Comparison of ENCODE assay signal across 11 cellular contexts in genomic region chr3:50267280-50267913, GRCh38. TPM values are rescaled to one million over a fixed set of nuclear protein-coding genes. Genes with fewer than 3 reads are reported as not detected.
DNase-seq lines count a peak whose midpoint lies in the region; ATAC-seq and TF ChIP-seq lines count a peak whose summit lies in the region.
"Had no signal": no experiment of that assay in that cellular context is flagged by ENCODE, and none has a peak within 500 bp of the region (broad histone marks: within the 10 kb centered on the region; RNA-seq: fewer than 3 reads in every experiment).

No MANE protein-coding gene starts in this region.

- no peaks in the 10 kb centered on the region for H3K9me3 ChIP-seq in liver (ENCODE audit: control insufficient read depth in 4 of 4, low read length in 3 of 4)
- no peaks in the 10 kb centered on the region for H3K9me3 ChIP-seq in stomach smooth muscle (ENCODE audit: control insufficient read depth in 2 of 2, low read length in 2 of 2)

- H3K4me1 ChIP-seq in liver (ENCODE audit: control insufficient read depth in 4 of 4, insufficient read depth in 4 of 4, low read length in 3 of 4) (peaks cover 0 to 34% (median 9%) of the 10 kb centered on the region in 4 donors), stomach smooth muscle (ENCODE audit: control insufficient read depth, insufficient read depth, low read length) (peaks cover 74% of the 10 kb centered on the region)

- TF ChIP-seq RAD21 in liver (IDR thresholded peaks at IDR 0.05): no peak

- peak overlapping the region; percentile 70 for H3K4me3 Mint-ChIP-seq in chondrocyte (ENCODE audit: unreplicated experiment)

- H3K4me1 Mint-ChIP-seq in chondrocyte (ENCODE audit: low read depth): peaks cover 73% of the 10 kb centered on the region

- H3K36me3 Mint-ChIP-seq in chondrocyte (ENCODE audit: low read depth): no peaks in the 10 kb centered on the region

- WGBS in liver: 12% methylated on average over 22 of the region's 22 CpGs

- H3K36me3 ChIP-seq in liver (ENCODE audit: control insufficient read depth in 4 of 4, insufficient read depth in 3 of 4, low read depth in 1 of 4, low read length in 3 of 4): no peaks in the 10 kb centered on the region
- H3K36me3 ChIP-seq in stomach smooth muscle (ENCODE audit: control insufficient read depth in 2 of 2, insufficient read depth in 2 of 2, low read length in 2 of 2): no peaks in the 10 kb centered on the region

- no peak for ATAC-seq in HG02571 (IDR thresholded peaks at IDR 0.05; ENCODE audit: unreplicated experiment)
- ATAC-seq in GM21367 (IDR thresholded peaks at IDR 0.05; ENCODE audit: unreplicated experiment): no peak

- H3K27ac ChIP-seq in liver (ENCODE audit: low read depth in 1 of 2, low read length in 2 of 2) (peak overlapping the region; percentile 15 to 48), stomach smooth muscle (ENCODE audit: low read length) (peak overlapping the region; percentile 96)
- H3K27ac ChIP-seq: HL-60 had no signal

- TF ChIP-seq CTCF in HFF-Myc (IDR thresholded peaks at IDR 0.05; ENCODE audit: low read depth, low read length, missing control alignments) (no peak), chondrocyte (IDR thresholded peaks at IDR 0.05) (no peak), liver (IDR thresholded peaks at IDR 0.05; ENCODE audit: low read depth, low read length, missing input control) (no peak)

- H3K27me3 Mint-ChIP-seq in chondrocyte (ENCODE audit: low read depth): no peaks in the 10 kb centered on the region

- no peaks in the 10 kb centered on the region for H3K27me3 ChIP-seq in liver (ENCODE audit: control insufficient read depth in 4 of 4, insufficient read depth in 4 of 4, low read length in 3 of 4)
- no peaks in the 10 kb centered on the region for H3K27me3 ChIP-seq in stomach smooth muscle (ENCODE audit: control insufficient read depth in 1 of 2, insufficient read depth in 2 of 2, low read length in 2 of 2)

- H3K9me3 Mint-ChIP-seq in chondrocyte (ENCODE audit: low read depth): no peaks in the 10 kb centered on the region

- DNase-seq in HFF-Myc (ENCODE audit: extremely low read depth, low read depth) (no peak), chondrocyte (ENCODE audit: low spot score) (no peak), NCI-H1694 (lab: John Stamatoyannopoulos, UW) (no peak), NCI-H446 treated with DMSO at 0.1 percent for 48 hours (lab: John Stamatoyannopoulos, UW) (no peak)
- DNase-seq: effector memory CD4-positive, alpha-beta T cell; SW 1271 had no signal

- H3K27ac Mint-ChIP-seq in chondrocyte (ENCODE audit: unreplicated experiment): peak overlapping the region; percentile 77

- H3K9ac ChIP-seq in liver (ENCODE audit: low read depth in 1 of 2, low read length in 2 of 2) (no peak overlapping the region), stomach smooth muscle (ENCODE audit: low read length in 2 of 2) (peak overlapping the region; percentile 83 to 87)

- 0 out of 2 replicates have a peak overlapping the region, but pooled peaks have one; percentile 0 for H3K4me3 ChIP-seq in HFF-Myc (replicated peaks; ENCODE audit: low read depth, low read length)
- peak overlapping the region in 1 of 3 donors; percentile 12 for H3K4me3 ChIP-seq in liver (ENCODE audit: low read depth in 1 of 3, low read length in 3 of 3)
- peak overlapping the region; percentile 62 to 78 for H3K4me3 ChIP-seq in stomach smooth muscle (ENCODE audit: low read length in 2 of 2)

TF ChIP-seq in liver, 16 proteins besides CTCF, POLR2A, EP300 and RAD21:
- no peak for TF ChIP-seq REST (IDR thresholded peaks at IDR 0.05)
- peak; percentile 32 for TF ChIP-seq SP1 (IDR thresholded peaks at IDR 0.05)
- peak in 1 of 2 donors; percentile 25 for TF ChIP-seq HNF4A (conservative IDR thresholded peaks at IDR 0.05)
- TF ChIP-seq RXRA (IDR thresholded peaks at IDR 0.05): peak; percentile 19 to 25

RNA-seq across cellular contexts. Expression of gene SEMA3B, which starts 1.6 kb away (rescaled TPM):
- total RNA-seq in chondrocyte: 9.6 to 16.4 TPM (median 14.9 TPM) in 3 replicates
- 1 to 10 TPM in 1 of 2 donors, under 1 TPM in 1; 0.56 to 1.5 TPM for total RNA-seq in liver
- 1 to 10 TPM in 1 of 2 donors, under 1 TPM in 1; 0.40 to 1.3 TPM for polyA plus RNA-seq in liver

RNA-seq across cellular contexts. Expression of gene LSMEM2, which starts 11.5 kb away (rescaled TPM):
- total RNA-seq in chondrocyte (not detected in 3 replicates), liver (under 1 TPM in 1 of 2 donors, not detected in 1; 0.08 TPM)
- polyA plus RNA-seq in liver: under 1 TPM in 1 of 2 donors, not detected in 1; 0.03 TPM

RNA-seq across cellular contexts. Expression of gene IFRD2, which starts 24.8 kb away (rescaled TPM):
- 38.9 to 54.4 TPM (median 44.0 TPM) in 3 replicates for total RNA-seq in chondrocyte
- 10 to 100 TPM; 55.7 to 66.1 TPM for total RNA-seq in liver
- 10 to 100 TPM; 60.3 to 91.2 TPM for polyA plus RNA-seq in liver

RNA-seq across cellular contexts. Expression of gene GNAI2, which starts 31.4 kb away (rescaled TPM):
- total RNA-seq in chondrocyte (388 to 444 TPM (median 443 TPM) in 3 replicates), liver (10 to 100 TPM; 58.3 to 65.0 TPM)
- polyA plus RNA-seq in liver: 10 to 100 TPM; 59.5 to 86.3 TPM

RNA-seq across cellular contexts. Expression of gene HYAL3, which starts 31.8 kb away (rescaled TPM):
- 5.3 to 6.9 TPM (median 5.4 TPM) in 3 replicates for total RNA-seq in chondrocyte
- 1 to 10 TPM; 1.9 to 6.6 TPM for total RNA-seq in liver
- polyA plus RNA-seq in liver: 1 to 10 TPM; 1.8 to 2.0 TPM

Comparison
In these comparisons a context has a peak if more than half of its experiments do, and no peak if none do; other contexts are left out.
1. H3K9ac ChIP-seq: peak in stomach smooth muscle (2 of 2); none in liver (0 of 2).